In the genomic region with DNA sequence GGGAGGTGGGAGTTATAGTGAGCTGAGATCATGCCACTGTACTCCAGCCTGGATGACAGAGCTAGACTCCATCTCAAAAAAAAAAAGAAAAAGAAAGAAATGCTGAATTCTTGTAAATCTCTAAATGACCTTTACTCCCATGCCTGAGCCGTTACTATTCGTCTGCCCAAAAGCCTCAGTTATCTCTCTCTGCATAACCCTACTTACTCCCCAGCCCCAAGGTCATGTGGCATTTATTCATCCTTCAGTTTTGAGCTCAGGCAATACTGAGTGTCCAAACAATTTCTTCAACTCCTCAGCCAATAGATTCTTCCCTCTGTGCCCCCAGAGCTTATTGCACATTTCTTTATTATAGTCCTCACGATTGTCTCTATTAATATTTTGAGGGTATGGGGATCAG, we compare ENCODE assay signal across 23 cellular contexts. TPM values are rescaled to one million over a fixed set of nuclear protein-coding genes. Genes with fewer than 3 reads are reported as not detected.
DNase-seq lines count a peak whose midpoint lies in the region; ATAC-seq, FAIRE-seq and TF ChIP-seq lines count a peak whose summit lies in the region.
"Had no signal": no experiment of that assay in that cellular context is flagged by ENCODE, and none has a peak within 500 bp of the region (broad histone marks: within the 10 kb centered on the region; RNA-seq: fewer than 3 reads in every experiment).

No MANE protein-coding gene starts in this region.

- H3K4me2 ChIP-seq in astrocyte (ENCODE audit: low read length): no peak overlapping the region

- H3K9me3 Mint-ChIP-seq in astrocyte (ENCODE audit: unreplicated experiment) (no peaks in the 10 kb centered on the region), nephron progenitor cell (no peaks in the 10 kb centered on the region), progenitor cell of endocrine pancreas (ENCODE audit: low read depth) (no peaks in the 10 kb centered on the region)
- no peaks in the 10 kb centered on the region for H3K9me3 Mint-ChIP-seq in activated CD4-positive, alpha-beta T cell treated with anti-CD3 and anti-CD28 coated beads for 36 hours (ENCODE audit: low read depth)
- H3K9me3 Mint-ChIP-seq: CD8-positive, alpha-beta T cell; H9 had no signal

- POLR2A ChIA-PET in activated CD4-positive, alpha-beta T cell treated with anti-CD3 and anti-CD28 coated beads for 36 hours (lab: Charles Lee): interaction anchor here (0.6 to 0.7 kb wide), 2 partner anchors 18 to 28 kb away, joined by 3 read pairs; no protein-coding TSS in a partner anchor
- POLR2A ChIA-PET in GM10248 (lab: Yijun Ruan, JAX): no interaction called here

- ATAC-seq in Right ventricle myocardium superior (ENCODE audit: poor library complexity): peak; percentile 24
- no peak for ATAC-seq in right cardiac atrium
- ATAC-seq in mucosa of descending colon: no peak
- ATAC-seq in activated CD4-positive, alpha-beta T cell treated with anti-CD3 and anti-CD28 coated beads for 36 hours: no peak
- ATAC-seq: CD8-positive, alpha-beta T cell had no signal

- H2AFZ ChIP-seq in astrocyte (ENCODE audit: low read depth, low read length): no peak overlapping the region
- H2AFZ ChIP-seq: GM23248 had no signal

- TF ChIP-seq CTCF in astrocyte (IDR thresholded peaks at IDR 0.05; ENCODE audit: insufficient read depth, low read depth, low read length) (no peak), nephron progenitor cell (IDR thresholded peaks at IDR 0.05) (no peak), progenitor cell of endocrine pancreas (IDR thresholded peaks at IDR 0.05; ENCODE audit: unreplicated experiment) (no peak), mucosa of descending colon (IDR thresholded peaks at IDR 0.05) (no peak), GM10248 (IDR thresholded peaks at IDR 0.05; ENCODE audit: control extremely low read depth, extremely low read depth, low read depth, missing control alignments) (no peak)

- H3K4me1 ChIP-seq in right cardiac atrium (ENCODE audit: control insufficient read depth, insufficient read depth, low read length): no peaks in the 10 kb centered on the region
- H3K4me1 ChIP-seq in astrocyte (ENCODE audit: insufficient read depth, low read length): no peaks in the 10 kb centered on the region
- peaks cover 4% of the 10 kb centered on the region for H3K4me1 ChIP-seq in mucosa of descending colon (ENCODE audit: low read depth)
- H3K4me1 ChIP-seq: Peyer's patch had no signal

- H3K27me3 ChIP-seq in right cardiac atrium (ENCODE audit: control insufficient read depth, insufficient read depth) (no peaks in the 10 kb centered on the region), astrocyte (ENCODE audit: insufficient read depth, low read length) (no peaks in the 10 kb centered on the region)
- H3K27me3 ChIP-seq: MG63, Peyer's patch had no signal

- H3K36me3 ChIP-seq in astrocyte (ENCODE audit: insufficient read depth, low read length) (peaks cover 32% of the 10 kb centered on the region), mucosa of descending colon (ENCODE audit: low read depth) (no peaks in the 10 kb centered on the region)

- WGBS in right cardiac atrium: 67% methylated on average over 3 of the region's 3 CpGs

- intact Hi-C loops in Right ventricle myocardium superior (cut with DNase I) (no loop called here), right cardiac atrium (cut with DNase I) (no loop called here), mucosa of descending colon (cut with DNase I, micrococcal nuclease) (no loop called here)
- intact Hi-C loops in activated CD4-positive, alpha-beta T cell treated with anti-CD3 and anti-CD28 coated beads for 36 hours (cut with DNase I, micrococcal nuclease): no loop called here

- H3K27ac Mint-ChIP-seq in astrocyte (ENCODE audit: unreplicated experiment) (peak overlapping the region; percentile 66), nephron progenitor cell (peak overlapping the region; percentile 31), progenitor cell of endocrine pancreas (peak overlapping the region; percentile 49)
- no peak overlapping the region for H3K27ac Mint-ChIP-seq in activated CD4-positive, alpha-beta T cell treated with anti-CD3 and anti-CD28 coated beads for 36 hours
- H3K27ac Mint-ChIP-seq: CD8-positive, alpha-beta T cell had no signal

- no peak overlapping the region for H3K4me3 Mint-ChIP-seq in astrocyte (ENCODE audit: unreplicated experiment)
- no peak overlapping the region for H3K4me3 Mint-ChIP-seq in nephron progenitor cell
- no peak overlapping the region for H3K4me3 Mint-ChIP-seq in progenitor cell of endocrine pancreas (ENCODE audit: low read depth)
- H3K4me3 Mint-ChIP-seq in activated CD4-positive, alpha-beta T cell treated with anti-CD3 and anti-CD28 coated beads for 36 hours: no peak overlapping the region
- H3K4me3 Mint-ChIP-seq: CD8-positive, alpha-beta T cell; H9 had no signal

- FAIRE-seq in astrocyte (lab: Jason Lieb, UNC): no peak
- FAIRE-seq: GM12892 had no signal

- peaks cover 97% of the 10 kb centered on the region for H3K79me2 ChIP-seq in astrocyte (ENCODE audit: insufficient read depth, low read length)

- H4K20me1 ChIP-seq in astrocyte (ENCODE audit: insufficient read depth, low read length): peaks cover 99% of the 10 kb centered on the region

- H3K27ac ChIP-seq in right cardiac atrium (ENCODE audit: low read length) (no peak overlapping the region), astrocyte (ENCODE audit: low read depth, low read length) (no peak overlapping the region)
- H3K27ac ChIP-seq: GM23248, Peyer's patch had no signal

- H3K4me3 ChIP-seq in right cardiac atrium (ENCODE audit: low read length) (no peak overlapping the region), astrocyte (ENCODE audit: insufficient read depth, low read depth, low read length) (no peak overlapping the region), mucosa of descending colon (no peak overlapping the region)
- H3K4me3 ChIP-seq: GM23248, MG63, Peyer's patch had no signal

- H3K9me3 ChIP-seq in right cardiac atrium (ENCODE audit: control insufficient read depth, low read length) (no peaks in the 10 kb centered on the region), astrocyte (ENCODE audit: insufficient read depth, low read depth, low read length) (no peaks in the 10 kb centered on the region), mucosa of descending colon (no peaks in the 10 kb centered on the region)
- H3K9me3 ChIP-seq: MG63, Peyer's patch had no signal

- peaks cover 8% of the 10 kb centered on the region for H3K36me3 Mint-ChIP-seq in astrocyte (ENCODE audit: low read depth, unreplicated experiment)
- H3K36me3 Mint-ChIP-seq in nephron progenitor cell (ENCODE audit: low read depth): peaks cover 76% of the 10 kb centered on the region
- H3K36me3 Mint-ChIP-seq in progenitor cell of endocrine pancreas (ENCODE audit: insufficient read depth): peaks cover 18% of the 10 kb centered on the region
- H3K36me3 Mint-ChIP-seq in activated CD4-positive, alpha-beta T cell treated with anti-CD3 and anti-CD28 coated beads for 36 hours (ENCODE audit: low read depth): peaks cover 40% of the 10 kb centered on the region

- DNase-seq in Right ventricle myocardium superior (no peak), right cardiac atrium (no peak), astrocyte (ENCODE audit: low read depth) (no peak), nephron progenitor cell (no peak), progenitor cell of endocrine pancreas (ENCODE audit: low spot score, unreplicated experiment) (no peak), mucosa of descending colon (no peak), GM10248 (ENCODE audit: extremely low spot score) (no peak)
- no peak for DNase-seq in activated CD4-positive, alpha-beta T cell treated with anti-CD3 and anti-CD28 coated beads for 36 hours
- DNase-seq: AML-193; C1 segment of cervical spinal cord; CD8-positive, alpha-beta T cell; DMS153; GM23248; H9; MG63; NCI-H1417; NCI-H1694 treated with DMSO at 0.1 percent for 48 hours; NCI-H2081 treated with DMSO at 0.1 percent for 48 hours; NCI-H2171 treated with DMSO at 0.1 percent for 48 hours; NCI-H524 treated with DMSO at 0.1 percent for 48 hours; NCI-H82; Peyer's patch had no signal

- no peak overlapping the region for H3K9ac ChIP-seq in astrocyte (ENCODE audit: low read length)
- H3K9ac ChIP-seq: GM23248 had no signal

- CTCF ChIA-PET in activated CD4-positive, alpha-beta T cell treated with anti-CD3 and anti-CD28 coated beads for 36 hours (lab: Charles Lee): interaction anchor here (0.6 to 1.1 kb wide), 3 partner anchors 17 to 122 kb away, joined by 4 to 5 read pairs (median 4); no protein-coding TSS in a partner anchor
- CTCF ChIA-PET in GM10248 (lab: Yijun Ruan, JAX): interaction anchor here (0.9 to 1.4 kb wide), 5 partner anchors 15 to 37 kb away, joined by 3 to 5 read pairs (median 3); a partner anchor contains a TSS

- peaks cover 30% of the 10 kb centered on the region for H3K4me1 Mint-ChIP-seq in astrocyte (ENCODE audit: low read depth, unreplicated experiment)
- H3K4me1 Mint-ChIP-seq in nephron progenitor cell: no peaks in the 10 kb centered on the region
- H3K4me1 Mint-ChIP-seq in progenitor cell of endocrine pancreas (ENCODE audit: low read depth): no peaks in the 10 kb centered on the region
- peaks cover 10% of the 10 kb centered on the region for H3K4me1 Mint-ChIP-seq in activated CD4-positive, alpha-beta T cell treated with anti-CD3 and anti-CD28 coated beads for 36 hours
- H3K4me1 Mint-ChIP-seq: H9 had no signal

- H3K27me3 Mint-ChIP-seq in astrocyte (ENCODE audit: low read depth, unreplicated experiment) (no peaks in the 10 kb centered on the region), nephron progenitor cell (ENCODE audit: low read depth, poor library complexity) (no peaks in the 10 kb centered on the region), progenitor cell of endocrine pancreas (no peaks in the 10 kb centered on the region)
- no peaks in the 10 kb centered on the region for H3K27me3 Mint-ChIP-seq in activated CD4-positive, alpha-beta T cell treated with anti-CD3 and anti-CD28 coated beads for 36 hours

RNA-seq across cellular contexts. Expression of a gene that starts 28.8 kb away (rescaled TPM):
- total RNA-seq in Right ventricle myocardium superior (115 TPM), right cardiac atrium (100 to 1,000 TPM; 118 to 157 (median 136) TPM), astrocyte (259 and 264 TPM in 2 replicates), progenitor cell of endocrine pancreas (134 and 141 TPM in 2 replicates), mucosa of descending colon (100 to 1,000 TPM; 144 to 165 (median 151) TPM)
- 157 TPM for polyA plus RNA-seq in right cardiac atrium
- total RNA-seq in activated CD4-positive, alpha-beta T cell treated with anti-CD3 and anti-CD28 coated beads for 36 hours: 10 to 100 TPM; 77.1 to 84.8 TPM

RNA-seq across cellular contexts. Expression of a gene that starts 44.9 kb away (rescaled TPM):
- total RNA-seq in Right ventricle myocardium superior (19.5 TPM), right cardiac atrium (10 to 100 TPM; 12.0 to 19.3 (median 15.1) TPM), astrocyte (6.9 and 8.1 TPM in 2 replicates), progenitor cell of endocrine pancreas (20.4 and 22.0 TPM in 2 replicates), mucosa of descending colon (10 to 100 TPM in 2 of 3 donors, 1 to 10 TPM in 1; 8.9 to 30.9 (median 13.2) TPM)
- 8.6 TPM for polyA plus RNA-seq in right cardiac atrium
- total RNA-seq in activated CD4-positive, alpha-beta T cell treated with anti-CD3 and anti-CD28 coated beads for 36 hours: 1 to 10 TPM; 4.9 to 6.0 TPM
